Comparison of ENCODE assay signal across 26 cellular contexts in the genomic region with DNA sequence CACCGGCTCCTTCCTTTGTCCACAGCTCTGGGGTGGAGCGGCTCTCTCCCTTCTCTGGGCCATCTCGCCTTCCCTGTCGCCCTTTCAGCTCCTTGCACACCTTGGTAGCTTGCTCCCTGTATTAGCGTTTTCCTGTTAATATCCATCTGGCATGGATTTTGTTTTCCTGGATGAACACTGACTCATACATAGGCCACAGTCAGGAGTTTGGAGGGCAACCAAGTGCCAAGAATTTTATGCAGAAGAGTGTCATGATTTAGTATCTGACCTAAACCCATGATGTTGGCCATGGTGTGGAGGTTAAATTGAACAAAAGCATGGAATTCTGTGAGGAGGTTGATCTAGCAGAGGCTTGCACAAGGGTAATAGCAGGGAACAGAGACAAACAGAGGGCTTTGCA.
A peak's percentile ranks its signal among the peaks of the same experiment; 100 is the strongest.
DNase-seq lines count a peak whose midpoint lies in the region; FAIRE-seq and TF ChIP-seq lines count a peak whose summit lies in the region.
"Had no signal": no experiment of that assay in that cellular context is flagged by ENCODE, and none has a peak within 500 bp of the region (broad histone marks: within the 10 kb centered on the region; RNA-seq: fewer than 3 reads in every experiment).

No MANE protein-coding gene starts in this region.

- H3K9me3 Mint-ChIP-seq in mesothelial cell of epicardium = no peaks in the 10 kb centered on the region
- H3K9me3 Mint-ChIP-seq: effector memory CD8-positive, alpha-beta T cell had no signal

- no peak overlapping the region for H3K4me3 Mint-ChIP-seq in mesothelial cell of epicardium
- H3K4me3 Mint-ChIP-seq: activated CD4-positive, alpha-beta T cell treated with anti-CD3 and anti-CD28 coated beads for 36 hours; effector memory CD8-positive, alpha-beta T cell; naive thymus-derived CD8-positive, alpha-beta T cell had no signal

- H3K4me1 Mint-ChIP-seq in mesothelial cell of epicardium = peaks cover 6% of the 10 kb centered on the region
- H3K4me1 Mint-ChIP-seq: activated CD4-positive, alpha-beta T cell treated with anti-CD3 and anti-CD28 coated beads for 36 hours had no signal

- no peak overlapping the region for H3K27ac Mint-ChIP-seq in mesothelial cell of epicardium
- H3K27ac Mint-ChIP-seq: activated CD4-positive, alpha-beta T cell treated with anti-CD3 and anti-CD28 coated beads for 36 hours; effector memory CD8-positive, alpha-beta T cell had no signal

- peaks cover 19% of the 10 kb centered on the region for H3K27me3 Mint-ChIP-seq in mesothelial cell of epicardium (ENCODE audit: low read depth)

- FAIRE-seq in RCC 7860 (lab: Jason Lieb, UNC) = peak; percentile 83

- no peaks in the 10 kb centered on the region for H3K36me3 Mint-ChIP-seq in mesothelial cell of epicardium
- H3K36me3 Mint-ChIP-seq: naive thymus-derived CD8-positive, alpha-beta T cell had no signal

- no peak for TF ChIP-seq CTCF in mesothelial cell of epicardium (IDR thresholded peaks at IDR 0.05; ENCODE audit: unreplicated experiment)

- DNase-seq in Daoy (ENCODE audit: low read depth) (peak; percentile 46), RCC 7860 (ENCODE audit: low spot score) (peak; percentile 38), cerebellum (ENCODE audit: low spot score) (peak; percentile 68), kidney tubule cell (ENCODE audit: low spot score) (peak; percentile 77), mesothelial cell of epicardium (ENCODE audit: low spot score in 2 of 2, unreplicated experiment in 2 of 2) (no peak), EL (no peak), kidney glomerular epithelial cell (lab: John Stamatoyannopoulos, UW) (no peak), dedifferentiated amniotic fluid mesenchymal stem cell (ENCODE audit: extremely low spot score) (no peak)
- DNase-seq: activated CD4-positive, alpha-beta T cell treated with anti-CD3 and anti-CD28 coated beads for 36 hours; activated gamma-delta T cell treated with Interleukin-2 at 50 U/mL for 16 hours; activated T-cell treated with anti-CD3 and anti-CD28 coated beads, Interleukin-2, amount 50 U/mL, for 1 hour; brain microvascular endothelial cell; DMS153; effector memory CD8-positive, alpha-beta T cell; GDM1; IMR-90; left ventricle myocardium superior; naive thymus-derived CD8-positive, alpha-beta T cell; NCI-H1105; NCI-H2029; NCI-H69; occipital lobe; SK-N-SH; stimulated activated CD8-positive, alpha-beta memory T cell treated with anti-CD3 and anti-CD28 coated beads, Interleukin-4, amount 100 ng/mL, for 48 hours; T-helper 2 cell; tibial artery had no signal

Comparison
In these comparisons a context has a peak if more than half of its experiments do, and no peak if none do; other contexts are left out.
1. DNase-seq: peak in Daoy (single experiment), RCC 7860 (single experiment), cerebellum (single experiment) and kidney tubule cell (single experiment); none in mesothelial cell of epicardium (0 of 2), EL (single experiment), kidney glomerular epithelial cell (single experiment) and dedifferentiated amniotic fluid mesenchymal stem cell (single experiment).